ENCODE assay signal across 16 cellular contexts in genomic region chr3:94522488-94522887, GRCh38.
DNase-seq lines count a peak whose midpoint lies in the region; ATAC-seq, FAIRE-seq and TF ChIP-seq lines count a peak whose summit lies in the region.
"Had no signal": no experiment of that assay in that cellular context is flagged by ENCODE, and none has a peak within 500 bp of the region (broad histone marks: within the 10 kb centered on the region; RNA-seq: fewer than 3 reads in every experiment).

No MANE protein-coding gene starts in this region.

- ATAC-seq in right lobe of liver = peak in 2 of 4 donors; percentile 24 to 34
- no peak for ATAC-seq in GM21529 (IDR thresholded peaks at IDR 0.05; ENCODE audit: unreplicated experiment)
- ATAC-seq: lower lobe of right lung; natural killer cell treated with Interleukin-12 subunit alpha and Interleukin-12 subunit beta and Interleukin-15 and Interleukin-18, amount 100 ng/mL, for 72 hours; stimulated activated naive CD8-positive, alpha-beta T cell treated with anti-CD3 and anti-CD28 coated beads, Interleukin-15, Interleukin-2, amounts not matched to agents 100 U/mL and 50 U/mL, for 24 hours had no signal

- BruUV-seq in Caco-2 (replicated peaks; lab: Mats Ljungman, UMichigan) = no TSS peak

- TF ChIP-seq POLR2A in right lobe of liver (IDR thresholded peaks at IDR 0.05) = no peak
- no peak for TF ChIP-seq POLR2A in tibial nerve (IDR thresholded peaks at IDR 0.05)

- no peak overlapping the region for H3K27ac Mint-ChIP-seq in Caco-2 (ENCODE audit: unreplicated experiment)
- no peak overlapping the region for H3K27ac Mint-ChIP-seq in chondrocyte (ENCODE audit: unreplicated experiment)
- H3K27ac Mint-ChIP-seq: activated naive CD8-positive, alpha-beta T cell; CD4-positive, CD25-positive, alpha-beta regulatory T cell; natural killer cell treated with Interleukin-12 subunit alpha and Interleukin-12 subunit beta and Interleukin-15 and Interleukin-18, amount 100 ng/mL, for 72 hours had no signal

- no peaks in the 10 kb centered on the region for H3K9me3 ChIP-seq in Caco-2
- no peaks in the 10 kb centered on the region for H3K9me3 ChIP-seq in right lobe of liver
- no peaks in the 10 kb centered on the region for H3K9me3 ChIP-seq in small intestine (ENCODE audit: control insufficient read depth, low read depth)
- no peaks in the 10 kb centered on the region for H3K9me3 ChIP-seq in tibial nerve
- H3K9me3 ChIP-seq: lower lobe of right lung had no signal

- H3K4me3 Mint-ChIP-seq in Caco-2 (ENCODE audit: unreplicated experiment) (no peak overlapping the region), chondrocyte (ENCODE audit: unreplicated experiment) (no peak overlapping the region)
- H3K4me3 Mint-ChIP-seq: activated naive CD8-positive, alpha-beta T cell; CD4-positive, CD25-positive, alpha-beta regulatory T cell; natural killer cell treated with Interleukin-12 subunit alpha and Interleukin-12 subunit beta and Interleukin-15 and Interleukin-18, amount 100 ng/mL, for 72 hours had no signal

- H3K9me3 Mint-ChIP-seq in Caco-2 (ENCODE audit: unreplicated experiment) (peaks cover 8% of the 10 kb centered on the region), chondrocyte (ENCODE audit: low read depth) (no peaks in the 10 kb centered on the region)

- TF ChIP-seq CTCF in Caco-2 (IDR thresholded peaks at IDR 0.05; ENCODE audit: insufficient read depth in 1 of 2, low read depth in 1 of 2, low read length in 1 of 2, severe bottlenecking in 1 of 2, unreplicated experiment in 1 of 2) (peak; percentile 13 to 40), chondrocyte (IDR thresholded peaks at IDR 0.05) (peak; percentile 69), right lobe of liver (IDR thresholded peaks at IDR 0.05) (peak in 3 of 4 donors; percentile 27 to 37 (median 37)), tibial nerve (IDR thresholded peaks at IDR 0.05) (peak in 1 of 5 experiments; percentile 9)

- DNase-seq in Caco-2 = peak; percentile 15 to 35
- DNase-seq in NCI-H69 (lab: John Stamatoyannopoulos, UW) = peak; percentile 10
- no peak for DNase-seq in chondrocyte (ENCODE audit: low spot score)
- DNase-seq in right lobe of liver = no peak
- DNase-seq in small intestine = no peak
- DNase-seq in tibial nerve (ENCODE audit: low spot score in 2 of 2) = no peak
- no peak for DNase-seq in NOMO-1 treated with DMSO at 0.1 percent for 48 hours (lab: John Stamatoyannopoulos, UW; ENCODE audit: unreplicated experiment)
- DNase-seq: CD4-positive, CD25-positive, alpha-beta regulatory T cell; hippocampal formation; KBM-7; lower lobe of right lung; NCI-H524 treated with DMSO at 0.1 percent for 48 hours; stimulated activated naive CD8-positive, alpha-beta T cell treated with anti-CD3 and anti-CD28 coated beads, Interleukin-15, Interleukin-2, amounts not matched to agents 100 U/mL and 50 U/mL, for 24 hours had no signal

- no peaks in the 10 kb centered on the region for H3K36me3 ChIP-seq in Caco-2 (ENCODE audit: control insufficient read depth, insufficient read depth, low read length)
- H3K36me3 ChIP-seq in right lobe of liver = no peaks in the 10 kb centered on the region
- no peaks in the 10 kb centered on the region for H3K36me3 ChIP-seq in small intestine (ENCODE audit: control insufficient read depth in 2 of 2, insufficient read depth in 2 of 2, low read length in 2 of 2)
- no peaks in the 10 kb centered on the region for H3K36me3 ChIP-seq in tibial nerve
- H3K36me3 ChIP-seq: lower lobe of right lung had no signal

- H3K27me3 ChIP-seq in Caco-2 (replicated peaks; ENCODE audit: control insufficient read depth, insufficient read depth, low read length) = no peaks in the 10 kb centered on the region
- no peaks in the 10 kb centered on the region for H3K27me3 ChIP-seq in right lobe of liver
- H3K27me3 ChIP-seq in small intestine (ENCODE audit: control insufficient read depth in 2 of 2, insufficient read depth in 2 of 2, low read length in 2 of 2) = no peaks in the 10 kb centered on the region
- H3K27me3 ChIP-seq in tibial nerve = no peaks in the 10 kb centered on the region

- H3K36me3 Mint-ChIP-seq in Caco-2 (ENCODE audit: insufficient read depth, unreplicated experiment) (no peaks in the 10 kb centered on the region), chondrocyte (ENCODE audit: low read depth) (no peaks in the 10 kb centered on the region)
- H3K36me3 Mint-ChIP-seq: activated naive CD8-positive, alpha-beta T cell; CD4-positive, CD25-positive, alpha-beta regulatory T cell; natural killer cell treated with Interleukin-12 subunit alpha and Interleukin-12 subunit beta and Interleukin-15 and Interleukin-18, amount 100 ng/mL, for 72 hours had no signal

- no peak overlapping the region for H3K4me3 ChIP-seq in Caco-2 (ENCODE audit: low read depth, low read length)
- no peak overlapping the region for H3K4me3 ChIP-seq in right lobe of liver
- H3K4me3 ChIP-seq in small intestine (ENCODE audit: low read depth in 1 of 2, low read length in 2 of 2) = no peak overlapping the region
- H3K4me3 ChIP-seq in tibial nerve = no peak overlapping the region
- H3K4me3 ChIP-seq: lower lobe of right lung had no signal

- POLR2A ChIA-PET in Caco-2 (lab: Charles Lee) = no interaction called here

- no peak overlapping the region for H3K27ac ChIP-seq in right lobe of liver
- no peak overlapping the region for H3K27ac ChIP-seq in small intestine (ENCODE audit: low read depth in 1 of 2, low read length in 1 of 2)
- H3K27ac ChIP-seq in tibial nerve = no peak overlapping the region
- H3K27ac ChIP-seq: lower lobe of right lung had no signal

- no peak for TF ChIP-seq EP300 in tibial nerve (IDR thresholded peaks at IDR 0.05)

- H3K4me1 Mint-ChIP-seq in Caco-2 (ENCODE audit: low read depth, unreplicated experiment) = peaks cover 29% of the 10 kb centered on the region
- peaks cover 3% of the 10 kb centered on the region for H3K4me1 Mint-ChIP-seq in chondrocyte (ENCODE audit: low read depth)
- H3K4me1 Mint-ChIP-seq: CD4-positive, CD25-positive, alpha-beta regulatory T cell had no signal

- no peak for FAIRE-seq in small intestine (lab: Jason Lieb, UNC)

- intact Hi-C loops in Caco-2 (cut with micrococcal nuclease; ENCODE audit: unreplicated experiment) = loop anchor here (5.0 to 10.0 kb wide), 2 partner anchors 262 to 405 kb away; no protein-coding TSS in a partner anchor
- intact Hi-C loops in right lobe of liver (cut with DNase I) = no loop called here

- CTCF ChIA-PET in Caco-2 (lab: Charles Lee) = no interaction called here

- H3K27me3 Mint-ChIP-seq in Caco-2 (ENCODE audit: insufficient read depth, unreplicated experiment) = no peaks in the 10 kb centered on the region
- no peaks in the 10 kb centered on the region for H3K27me3 Mint-ChIP-seq in chondrocyte (ENCODE audit: low read depth)
- H3K27me3 Mint-ChIP-seq: activated naive CD8-positive, alpha-beta T cell; CD4-positive, CD25-positive, alpha-beta regulatory T cell; natural killer cell treated with Interleukin-12 subunit alpha and Interleukin-12 subunit beta and Interleukin-15 and Interleukin-18, amount 100 ng/mL, for 72 hours had no signal

- H3K4me1 ChIP-seq in Caco-2 = peaks cover 30% of the 10 kb centered on the region
- H3K4me1 ChIP-seq in right lobe of liver = peaks cover 0 to 20% (median 2%) of the 10 kb centered on the region in 4 donors
- H3K4me1 ChIP-seq in small intestine (ENCODE audit: control insufficient read depth in 2 of 2, insufficient read depth in 1 of 2, low read depth in 1 of 2, low read length in 1 of 2) = no peaks in the 10 kb centered on the region
- peaks cover 0 to 17% (median 2%) of the 10 kb centered on the region in 4 donors for H3K4me1 ChIP-seq in tibial nerve

Comparison
In these comparisons a context has a peak if more than half of its experiments do, and no peak if none do; other contexts are left out.
1. DNase-seq: peak in Caco-2 (2 of 2) and NCI-H69 (single experiment); none in chondrocyte (single experiment), right lobe of liver (0 of 3), small intestine (single experiment), tibial nerve (0 of 2) and NOMO-1 treated with DMSO at 0.1 percent for 48 hours (single experiment).